Comparison of ENCODE assay signal across 24 cellular contexts in the genomic region with DNA sequence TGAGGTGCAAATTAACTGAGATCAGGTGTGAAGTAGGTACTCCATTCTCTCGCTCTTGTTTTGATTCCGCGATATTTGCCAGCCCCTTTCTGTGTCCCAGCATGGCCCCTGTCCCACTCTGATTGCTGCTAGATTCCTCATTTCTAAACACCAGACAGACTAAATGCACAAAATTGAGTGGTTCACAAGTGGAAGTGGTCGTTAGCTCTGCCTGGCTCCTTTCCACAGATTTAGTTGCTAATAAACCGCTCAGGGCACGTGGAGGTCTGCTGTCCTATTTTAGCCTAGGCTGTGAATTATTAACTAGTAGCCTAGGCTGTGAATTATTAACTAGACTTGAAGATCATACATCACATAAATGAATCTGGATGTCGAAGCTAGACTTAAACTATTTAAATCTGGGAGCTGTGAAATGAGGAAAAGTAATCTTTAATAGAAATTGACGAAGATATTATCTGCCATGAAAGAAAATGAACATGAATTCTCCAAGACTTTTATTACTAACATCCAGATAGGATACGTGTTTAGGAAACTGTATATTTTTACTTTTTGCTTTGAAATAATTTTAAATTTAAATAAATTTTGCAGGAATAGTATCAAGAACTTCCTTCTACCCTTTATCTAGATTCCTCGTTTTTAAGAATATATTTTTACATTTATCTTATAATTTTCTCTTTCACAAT. TPM values are rescaled to one million over a fixed set of nuclear protein-coding genes. Genes with fewer than 3 reads are reported as not detected.
DNase-seq lines count a peak whose midpoint lies in the region; ATAC-seq, FAIRE-seq and TF ChIP-seq lines count a peak whose summit lies in the region.
"Had no signal": no experiment of that assay in that cellular context is flagged by ENCODE, and none has a peak within 500 bp of the region (broad histone marks: within the 10 kb centered on the region; RNA-seq: fewer than 3 reads in every experiment).

No MANE protein-coding gene starts in this region.

- H3K27me3 ChIP-seq in endocrine pancreas (ENCODE audit: control insufficient read depth, insufficient read depth, low read length) (no peaks in the 10 kb centered on the region), HepG2 (ENCODE audit: control insufficient read depth in 1 of 2, insufficient read depth in 2 of 2, low read length in 2 of 2) (no peaks in the 10 kb centered on the region), small intestine (ENCODE audit: control insufficient read depth in 2 of 2, insufficient read depth in 2 of 2, low read length in 2 of 2) (no peaks in the 10 kb centered on the region), left ventricle myocardium inferior (ENCODE audit: low read depth) (peaks cover 23% of the 10 kb centered on the region), ascending aorta (no peaks in the 10 kb centered on the region)
- H3K27me3 ChIP-seq: adrenal gland had no signal

- no peak for TF ChIP-seq POLR2A in HepG2 (IDR thresholded peaks at IDR 0.05; ENCODE audit: insufficient read depth in 1 of 2, low read depth in 2 of 2, low read length in 2 of 2)

- H2AFZ ChIP-seq in HepG2 (ENCODE audit: low read length) = peak overlapping the region; percentile 18

- H3K4me3 ChIP-seq in endocrine pancreas (ENCODE audit: control insufficient read depth, insufficient read depth, low read length) (peak overlapping the region; percentile 25), HepG2 (replicated peaks in 1 of 3; ENCODE audit: insufficient read depth in 1 of 3, low read depth in 2 of 3, low read length in 3 of 3) (no peak overlapping the region), small intestine (ENCODE audit: low read depth in 1 of 2, low read length in 2 of 2) (no peak overlapping the region), left ventricle myocardium inferior (no peak overlapping the region), ascending aorta (no peak overlapping the region)
- H3K4me3 ChIP-seq: adrenal gland, coronary artery, GM12878 had no signal

- POLR2A ChIA-PET in HepG2 (lab: Yijun Ruan, JAX) = interaction anchor here (1.0 kb wide), 1 partner anchor 50 kb away, joined by 3 read pairs; no protein-coding TSS in a partner anchor

- peak overlapping the region; percentile 22 for H3K27ac ChIP-seq in HepG2 (ENCODE audit: extremely low read length, insufficient read depth, low read length)
- no peak overlapping the region for H3K27ac ChIP-seq in small intestine (ENCODE audit: low read depth in 1 of 2, low read length in 1 of 2)
- H3K27ac ChIP-seq in left ventricle myocardium inferior (replicated peaks) = no peak overlapping the region
- H3K27ac ChIP-seq in ascending aorta = no peak overlapping the region
- H3K27ac ChIP-seq: adrenal gland, coronary artery had no signal

- CTCF ChIA-PET in HepG2 (lab: Yijun Ruan, JAX; ENCODE audit: low intra/inter-chr PET ratio, low total read pairs) = no interaction called here

- peaks cover 3% of the 10 kb centered on the region for H3K36me3 Mint-ChIP-seq in activated CD4-positive, alpha-beta T cell treated with anti-CD3 and anti-CD28 coated beads, Interleukin-2, amount 10 ng/mL, durations not matched to agents 24 days and 14 days (ENCODE audit: low read depth)
- H3K36me3 Mint-ChIP-seq: mesothelial cell of epicardium, natural killer cell had no signal

- peak; percentile 89 for ATAC-seq in HepG2
- ATAC-seq: activated CD4-positive, alpha-beta T cell treated with anti-CD3 and anti-CD28 coated beads for 36 hours; activated T-cell treated with anti-CD3 and anti-CD28 coated beads, Interleukin-2, amount 50 U/mL, for 4 hours; GM12878; natural killer cell had no signal

- H4K20me1 ChIP-seq in HepG2 (ENCODE audit: insufficient read depth, low read length) = no peaks in the 10 kb centered on the region

- TF ChIP-seq EP300 in HepG2 (IDR thresholded peaks at IDR 0.05; ENCODE audit: low read depth in 2 of 2, low read length in 2 of 2) (no peak), HepG2 (CRISPR knock-in tag; IDR thresholded peaks at IDR 0.05; ENCODE audit: borderline replicate concordance) (peak; percentile 39; the same call in 1 of the 2 replicates)

- no peak overlapping the region for H3K9ac ChIP-seq in endocrine pancreas (ENCODE audit: control insufficient read depth, insufficient read depth, low read length)
- H3K9ac ChIP-seq in HepG2 (ENCODE audit: insufficient read depth, low read depth, low read length) = no peak overlapping the region

- peak; percentile 46 for DNase-seq in activated CD4-positive, alpha-beta T cell treated with anti-CD3 and anti-CD28 coated beads, Interleukin-2, amount 10 ng/mL, durations not matched to agents 24 days and 14 days
- DNase-seq in activated CD4-positive, alpha-beta T cell treated with anti-CD3 and anti-CD28 coated beads for 1 hour = no peak
- peak; percentile 87 for DNase-seq in HepG2 (ENCODE audit: low spot score)
- DNase-seq in small intestine = peak; percentile 26
- DNase-seq in left ventricle myocardium inferior = no peak
- DNase-seq in NCI-H345 treated with DMSO at 0.1 percent for 48 hours (lab: John Stamatoyannopoulos, UW; ENCODE audit: unreplicated experiment) = no peak
- no peak for DNase-seq in ascending aorta (ENCODE audit: low spot score in 2 of 2)
- DNase-seq: activated CD4-positive, alpha-beta T cell treated with anti-CD3 and anti-CD28 coated beads for 36 hours; activated CD8-positive, alpha-beta memory T cell treated with anti-CD3 and anti-CD28 coated beads for 24 hours; activated T-cell treated with anti-CD3 and anti-CD28 coated beads, Interleukin-2, amount 50 U/mL, for 4 hours; adrenal gland; H7; Karpas-422; natural killer cell; posterior cingulate gyrus; stimulated activated CD8-positive, alpha-beta memory T cell treated with anti-CD3 and anti-CD28 coated beads, Interleukin-4, amount 100 ng/mL, for 48 hours had no signal

- H3K4me2 ChIP-seq in HepG2 (ENCODE audit: low read depth, low read length) = peak overlapping the region; percentile 42

- H3K27ac Mint-ChIP-seq in activated CD4-positive, alpha-beta T cell treated with anti-CD3 and anti-CD28 coated beads, Interleukin-2, amount 10 ng/mL, durations not matched to agents 24 days and 14 days = no peak overlapping the region
- H3K27ac Mint-ChIP-seq: activated CD4-positive, alpha-beta T cell treated with anti-CD3 and anti-CD28 coated beads for 36 hours; mesothelial cell of epicardium; natural killer cell; T-helper 1 cell treated with Interleukin-12 subunit alpha and Interleukin-12 subunit beta and Interleukin-4 antibody, amounts not matched to agents 30 μg/mL and 1 μg/mL, for 36 hours had no signal

- peak; percentile 72 for FAIRE-seq in HepG2 (lab: Jason Lieb, UNC)
- peak; percentile 47 for FAIRE-seq in small intestine (lab: Jason Lieb, UNC)
- FAIRE-seq: GM12878, HTR-8/SVneo had no signal

- H3K4me3 Mint-ChIP-seq in activated CD4-positive, alpha-beta T cell treated with anti-CD3 and anti-CD28 coated beads, Interleukin-2, amount 10 ng/mL, durations not matched to agents 24 days and 14 days = no peak overlapping the region
- H3K4me3 Mint-ChIP-seq: activated CD4-positive, alpha-beta T cell treated with anti-CD3 and anti-CD28 coated beads for 36 hours; activated T-cell treated with anti-CD3 and anti-CD28 coated beads, Interleukin-2, amount 50 U/mL, for 4 hours; mesothelial cell of epicardium; natural killer cell; T-helper 1 cell treated with Interleukin-12 subunit alpha and Interleukin-12 subunit beta and Interleukin-4 antibody, amounts not matched to agents 30 μg/mL and 1 μg/mL, for 36 hours had no signal

- H3K79me2 ChIP-seq in HepG2 (ENCODE audit: insufficient read depth, low read length) = no peaks in the 10 kb centered on the region

- TF ChIP-seq RAD21 in HepG2 (CRISPR knock-in tag; IDR thresholded peaks at IDR 0.05) = no peak

- peaks cover 27% of the 10 kb centered on the region for H3K27me3 Mint-ChIP-seq in activated CD4-positive, alpha-beta T cell treated with anti-CD3 and anti-CD28 coated beads, Interleukin-2, amount 10 ng/mL, durations not matched to agents 24 days and 14 days

- peaks cover 14% of the 10 kb centered on the region for H3K4me1 ChIP-seq in endocrine pancreas (ENCODE audit: control insufficient read depth, insufficient read depth, low read length)
- peaks cover 37% of the 10 kb centered on the region for H3K4me1 ChIP-seq in HepG2 (ENCODE audit: insufficient read depth, low read length)
- no peaks in the 10 kb centered on the region for H3K4me1 ChIP-seq in small intestine (ENCODE audit: control insufficient read depth in 2 of 2, insufficient read depth in 1 of 2, low read depth in 1 of 2, low read length in 1 of 2)
- H3K4me1 ChIP-seq in left ventricle myocardium inferior = peaks cover 17% of the 10 kb centered on the region
- peaks cover 0 to 4% of the 10 kb centered on the region in 2 donors for H3K4me1 ChIP-seq in ascending aorta

- intact Hi-C loops in activated CD4-positive, alpha-beta T cell treated with anti-CD3 and anti-CD28 coated beads, Interleukin-2, amount 10 ng/mL, durations not matched to agents 24 days and 14 days (cut with micrococcal nuclease) = no loop called here
- intact Hi-C loops in HepG2 (cut with micrococcal nuclease; ENCODE audit: unreplicated experiment) (no loop called here), left ventricle myocardium inferior (cut with micrococcal nuclease) (no loop called here), ascending aorta (cut with DNase I) (no loop called here)

- WGBS in HepG2 (ENCODE audit: low lambda C conversion rate) = 47% methylated on average over 10 of the region's 10 CpGs
- WGBS in small intestine, 3 donors = 39 to 73% (median 52%) methylated on average over 10 of the region's 10 CpGs

- peaks cover 6% of the 10 kb centered on the region for H3K4me1 Mint-ChIP-seq in activated CD4-positive, alpha-beta T cell treated with anti-CD3 and anti-CD28 coated beads, Interleukin-2, amount 10 ng/mL, durations not matched to agents 24 days and 14 days

- H3K36me3 ChIP-seq in endocrine pancreas (ENCODE audit: control insufficient read depth, insufficient read depth, low read length) (no peaks in the 10 kb centered on the region), HepG2 (replicated peaks in 1 of 2; ENCODE audit: control insufficient read depth in 1 of 2, insufficient read depth in 2 of 2, low read length in 2 of 2) (no peaks in the 10 kb centered on the region), small intestine (ENCODE audit: control insufficient read depth in 2 of 2, insufficient read depth in 2 of 2, low read length in 2 of 2) (no peaks in the 10 kb centered on the region), left ventricle myocardium inferior (no peaks in the 10 kb centered on the region), ascending aorta (no peaks in the 10 kb centered on the region)
- H3K36me3 ChIP-seq: adrenal gland had no signal

- in situ Hi-C loops in HepG2 (cut with HindIII; ENCODE audit: extremely low pct_ligation_motif_present, low pct_unique_long_range_greater_than_20kb) = no loop called here

- H3K9me3 ChIP-seq in endocrine pancreas (ENCODE audit: control insufficient read depth, low read length) (no peaks in the 10 kb centered on the region), HepG2 (ENCODE audit: low read length) (no peaks in the 10 kb centered on the region), small intestine (ENCODE audit: control insufficient read depth, low read depth) (no peaks in the 10 kb centered on the region), left ventricle myocardium inferior (replicated peaks) (no peaks in the 10 kb centered on the region), ascending aorta (no peaks in the 10 kb centered on the region)
- H3K9me3 ChIP-seq: adrenal gland had no signal

- no peaks in the 10 kb centered on the region for H3K9me3 Mint-ChIP-seq in activated CD4-positive, alpha-beta T cell treated with anti-CD3 and anti-CD28 coated beads, Interleukin-2, amount 10 ng/mL, durations not matched to agents 24 days and 14 days
- H3K9me3 Mint-ChIP-seq: mesothelial cell of epicardium; natural killer cell; T-helper 1 cell treated with Interleukin-12 subunit alpha and Interleukin-12 subunit beta and Interleukin-4 antibody, amounts not matched to agents 30 μg/mL and 1 μg/mL, for 36 hours had no signal

- no peak for TF ChIP-seq CTCF in HepG2 (CRISPR knock-in tag; IDR thresholded peaks at IDR 0.05)
- TF ChIP-seq CTCF in left ventricle myocardium inferior (IDR thresholded peaks at IDR 0.05; ENCODE audit: borderline replicate concordance) = no peak
- no peak for TF ChIP-seq CTCF in ascending aorta (IDR thresholded peaks at IDR 0.05)

- no TSS peak for BruUV-seq in HepG2 (replicated peaks; lab: Mats Ljungman, UMichigan)

RNA-seq across cellular contexts. Expression of a gene that starts 3.7 kb away (rescaled TPM):
- 0.09 and 0.12 TPM in 2 replicates for total RNA-seq in activated CD4-positive, alpha-beta T cell treated with anti-CD3 and anti-CD28 coated beads, Interleukin-2, amount 10 ng/mL, durations not matched to agents 24 days and 14 days
- not detected in 2 replicates for total RNA-seq in HepG2 (2016; rRNA removed; fragmentation: Illumina TruSeq; extraction: Trizol)
- not detected in 2 replicates for total RNA-seq in HepG2 (2016; cell fraction: cytosol; rRNA removed; fragmentation: Illumina TruSeq; extraction: Trizol; ENCODE audit: low read depth)
- total RNA-seq in HepG2 (2016; cell fraction: insoluble cytoplasmic fraction; rRNA removed; fragmentation: Illumina TruSeq; extraction: Trizol) = not detected in 2 replicates
- total RNA-seq in HepG2 (2016; cell fraction: membrane; rRNA removed; fragmentation: Illumina TruSeq; extraction: Trizol) = not detected in 2 replicates
- total RNA-seq in HepG2 (2016; cell fraction: nucleus; rRNA removed; fragmentation: Illumina TruSeq; extraction: Trizol) = not detected in 2 replicates
- 0.03 TPM in 1 of 2 replicates, not detected in the other for polyA plus RNA-seq in HepG2 (2011; rRNA removed)
- polyA plus RNA-seq in HepG2 (2011; cell fraction: cytosol; rRNA removed) = 0.03 TPM in 1 of 2 replicates, not detected in the other
- polyA plus RNA-seq in HepG2 (2011; cell fraction: nucleus; rRNA removed) = not detected in 2 replicates
- 0.19 TPM in 1 of 2 replicates, not detected in the other for polyA plus RNA-seq in HepG2 (2012)
- not detected in 2 replicates for polyA plus RNA-seq in HepG2 (2016; cell fraction: cytosol; fragmentation: Illumina TruSeq; extraction: Trizol; ENCODE audit: low read depth)
- not detected in 2 replicates for polyA plus RNA-seq in HepG2 (2016; cell fraction: insoluble cytoplasmic fraction; fragmentation: Illumina TruSeq; extraction: Trizol; ENCODE audit: low read depth)
- not detected in 2 replicates for polyA plus RNA-seq in HepG2 (2016; cell fraction: membrane; fragmentation: Illumina TruSeq; extraction: Trizol; ENCODE audit: low read depth)
- not detected in 2 replicates for polyA plus RNA-seq in HepG2 (2016; cell fraction: nucleus; fragmentation: Illumina TruSeq; extraction: Trizol; ENCODE audit: insufficient read depth, low read depth)
- 0.09 and 0.10 TPM in 2 replicates for polyA minus RNA-seq in HepG2 (2011; rRNA and poly(A)+ RNA removed; ENCODE audit: low replicate concordance)
- not detected in 2 replicates for polyA minus RNA-seq in HepG2 (2011; cell fraction: cytosol; rRNA and poly(A)+ RNA removed)
- polyA minus RNA-seq in HepG2 (2011; cell fraction: nucleus; rRNA and poly(A)+ RNA removed) = not detected in 2 replicates
- under 1 TPM in 1 of 3 donors, not detected in 2; 0.34 TPM for polyA plus RNA-seq in small intestine
- 0.30 TPM for total RNA-seq in left ventricle myocardium inferior
- not detected for total RNA-seq in ascending aorta
- total RNA-seq: A172, GM12878, H7, mesothelial cell of epicardium, natural killer cell, RPMI7951 had no signal
- polyA plus RNA-seq: GM12878 had no signal

RNA-seq across cellular contexts. Expression of a gene that starts 48.0 kb away (rescaled TPM):
- 1.7 and 2.2 TPM in 2 replicates for total RNA-seq in activated CD4-positive, alpha-beta T cell treated with anti-CD3 and anti-CD28 coated beads, Interleukin-2, amount 10 ng/mL, durations not matched to agents 24 days and 14 days
- 38.0 and 48.3 TPM in 2 replicates for total RNA-seq in HepG2 (2016; rRNA removed; fragmentation: Illumina TruSeq; extraction: Trizol)
- total RNA-seq in HepG2 (2016; cell fraction: cytosol; rRNA removed; fragmentation: Illumina TruSeq; extraction: Trizol; ENCODE audit: low read depth) = 15.9 and 21.1 TPM in 2 replicates
- 40.6 and 43.4 TPM in 2 replicates for total RNA-seq in HepG2 (2016; cell fraction: insoluble cytoplasmic fraction; rRNA removed; fragmentation: Illumina TruSeq; extraction: Trizol)
- 64.6 and 78.0 TPM in 2 replicates for total RNA-seq in HepG2 (2016; cell fraction: membrane; rRNA removed; fragmentation: Illumina TruSeq; extraction: Trizol)
- total RNA-seq in HepG2 (2016; cell fraction: nucleus; rRNA removed; fragmentation: Illumina TruSeq; extraction: Trizol) = 35.3 and 37.4 TPM in 2 replicates
- polyA plus RNA-seq in HepG2 (2011; rRNA removed) = 81.2 and 93.1 TPM in 2 replicates
- 67.4 and 75.1 TPM in 2 replicates for polyA plus RNA-seq in HepG2 (2011; cell fraction: cytosol; rRNA removed)
- 35.7 and 38.6 TPM in 2 replicates for polyA plus RNA-seq in HepG2 (2011; cell fraction: nucleus; rRNA removed)
- 30.0 and 50.4 TPM in 2 replicates for polyA plus RNA-seq in HepG2 (2012)
- polyA plus RNA-seq in HepG2 (2016; cell fraction: cytosol; fragmentation: Illumina TruSeq; extraction: Trizol; ENCODE audit: low read depth) = 29.7 and 33.1 TPM in 2 replicates
- 48.4 and 48.5 TPM in 2 replicates for polyA plus RNA-seq in HepG2 (2016; cell fraction: insoluble cytoplasmic fraction; fragmentation: Illumina TruSeq; extraction: Trizol; ENCODE audit: low read depth)
- 58.8 and 67.5 TPM in 2 replicates for polyA plus RNA-seq in HepG2 (2016; cell fraction: membrane; fragmentation: Illumina TruSeq; extraction: Trizol; ENCODE audit: low read depth)
- polyA plus RNA-seq in HepG2 (2016; cell fraction: nucleus; fragmentation: Illumina TruSeq; extraction: Trizol; ENCODE audit: insufficient read depth, low read depth) = 57.0 and 61.8 TPM in 2 replicates
- 1.5 and 93.0 TPM in 2 replicates for polyA minus RNA-seq in HepG2 (2011; rRNA and poly(A)+ RNA removed; ENCODE audit: low replicate concordance)
- polyA minus RNA-seq in HepG2 (2011; cell fraction: cytosol; rRNA and poly(A)+ RNA removed) = 52.1 and 62.2 TPM in 2 replicates
- 50.9 and 53.8 TPM in 2 replicates for polyA minus RNA-seq in HepG2 (2011; cell fraction: nucleus; rRNA and poly(A)+ RNA removed)
- 10 to 100 TPM in 2 of 3 donors, 1 to 10 TPM in 1; 2.9 to 36.7 (median 18.4) TPM for polyA plus RNA-seq in small intestine
- 22.6 TPM for total RNA-seq in left ventricle myocardium inferior
- total RNA-seq in ascending aorta = 132 TPM

Comparison
In these comparisons a context has a peak if more than half of its experiments do, and no peak if none do; other contexts are left out.
1. DNase-seq: peak in activated CD4-positive, alpha-beta T cell treated with anti-CD3 and anti-CD28 coated beads, Interleukin-2, amount 10 ng/mL, durations not matched to agents 24 days and 14 days (single experiment), HepG2 (single experiment) and small intestine (single experiment); none in activated CD4-positive, alpha-beta T cell treated with anti-CD3 and anti-CD28 coated beads for 1 hour (single experiment), left ventricle myocardium inferior (single experiment), NCI-H345 treated with DMSO at 0.1 percent for 48 hours (single experiment) and ascending aorta (0 of 2).